8 cellular contexts compared by ENCODE assay signal in the genomic region with DNA sequence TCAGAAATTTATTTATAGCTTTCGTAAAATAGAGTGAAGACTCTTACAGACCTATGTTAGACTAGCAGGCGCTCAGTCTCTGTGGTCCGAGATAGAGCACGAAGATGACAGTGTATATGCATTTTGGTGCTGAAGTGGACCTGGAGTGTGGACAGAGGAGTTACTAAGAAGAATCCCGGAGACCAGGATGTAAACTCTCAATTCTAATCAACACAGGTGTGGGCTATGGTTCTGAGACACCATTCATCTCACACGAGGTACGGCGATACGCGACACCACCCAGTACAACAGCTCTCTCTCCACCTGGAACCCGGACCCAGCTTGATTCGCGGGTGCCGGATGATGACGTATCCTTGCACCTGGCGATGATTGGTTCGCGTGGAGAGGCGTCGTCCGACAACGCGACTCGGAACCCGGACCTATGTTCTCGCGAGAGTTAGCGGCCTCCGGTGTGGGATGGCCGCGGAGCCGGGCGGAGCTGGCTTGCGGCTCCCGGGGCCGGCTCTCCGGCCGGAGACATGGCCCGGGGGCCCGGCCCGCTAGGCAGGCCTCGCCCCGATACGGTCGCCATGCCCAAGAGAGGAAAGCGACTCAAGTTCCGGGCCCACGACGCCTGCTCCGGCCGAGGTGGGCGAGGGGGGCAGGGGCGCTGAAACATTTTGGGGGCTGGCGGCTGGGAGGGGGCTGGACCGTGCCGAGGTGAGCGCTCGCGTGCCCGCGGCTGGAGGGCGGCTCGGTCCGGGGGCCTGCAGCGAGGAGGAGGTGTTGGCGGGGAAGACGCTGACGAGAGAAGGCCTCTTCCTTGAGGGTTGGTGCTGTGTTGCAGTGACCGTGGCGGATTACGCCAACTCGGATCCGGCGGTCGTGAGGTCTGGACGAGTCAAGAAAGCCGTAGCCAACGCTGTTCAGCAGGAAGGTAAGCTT. TPM values are rescaled to one million over a fixed set of nuclear protein-coding genes. Genes with fewer than 3 reads are reported as not detected.
DNase-seq lines count a peak whose midpoint lies in the region; ATAC-seq and TF ChIP-seq lines count a peak whose summit lies in the region.

TMEM183A (plus strand) TSS at position 427 of the 924 bp plus-strand sequence; CDS start at position 519, 92 bp downstream.

- peaks cover 19 to 21% of the 10 kb centered on the region in 2 donors for H3K36me3 ChIP-seq in mucosa of rectum (ENCODE audit: control insufficient read depth in 2 of 2, insufficient read depth in 2 of 2, low read length in 2 of 2)

- peak; percentile 97 for DNase-seq in DMS153 (lab: John Stamatoyannopoulos, UW)
- DNase-seq in KBM-7, result peak; percentile 96
- DNase-seq in activated T-cell treated with anti-CD3 and anti-CD28 coated beads, Interleukin-2, amount 50 U/mL, for 24 hours, result peak; percentile 94
- DNase-seq in erythroblast (lab: John Stamatoyannopoulos, UW), result peak; percentile 99
- peak; percentile 95 for DNase-seq in stimulated activated CD8-positive, alpha-beta memory T cell treated with anti-CD3 and anti-CD28 coated beads, Interleukin-4, amount 100 ng/mL, for 48 hours

- ATAC-seq in GM21619 (IDR thresholded peaks at IDR 0.05; ENCODE audit: unreplicated experiment), result peak; percentile 87

- H3K9ac ChIP-seq in mucosa of rectum (ENCODE audit: low read depth in 1 of 2, low read length in 2 of 2), result peak within 1 kb of the TSS; percentile 79 to 84

- in situ Hi-C loops in KBM-7 (cut with MboI; ENCODE audit: low pct_unique_long_range_greater_than_20kb, low sequenced_read_pairs), result no loop called here

- no peaks in the 10 kb centered on the region for H3K9me3 Mint-ChIP-seq in activated T-cell treated with anti-CD3 and anti-CD28 coated beads, Interleukin-2, amount 50 U/mL, for 24 hours

- no peaks in the 10 kb centered on the region for H3K27me3 Mint-ChIP-seq in activated T-cell treated with anti-CD3 and anti-CD28 coated beads, Interleukin-2, amount 50 U/mL, for 24 hours

- no peaks in the 10 kb centered on the region for H3K9me3 ChIP-seq in mucosa of rectum (ENCODE audit: control insufficient read depth in 2 of 2, low read length in 2 of 2)

- peak within 1 kb of the TSS; percentile 95 to 99 for H3K4me3 ChIP-seq in mucosa of rectum (ENCODE audit: low read length in 2 of 2)

- peaks cover 46% of the 10 kb centered on the region for H3K36me3 Mint-ChIP-seq in activated T-cell treated with anti-CD3 and anti-CD28 coated beads, Interleukin-2, amount 50 U/mL, for 24 hours (ENCODE audit: low read depth)

- peaks cover 32% of the 10 kb centered on the region for H3K4me1 Mint-ChIP-seq in activated T-cell treated with anti-CD3 and anti-CD28 coated beads, Interleukin-2, amount 50 U/mL, for 24 hours (ENCODE audit: low read depth)

- peak within 1 kb of the TSS; percentile 97 for H3K27ac Mint-ChIP-seq in activated T-cell treated with anti-CD3 and anti-CD28 coated beads, Interleukin-2, amount 50 U/mL, for 24 hours

- TF ChIP-seq POLR2A in erythroblast (IDR thresholded peaks at IDR 0.05; ENCODE audit: low read length), result peak; percentile 99

- peak within 1 kb of the TSS; percentile 89 to 94 for H3K27ac ChIP-seq in mucosa of rectum (ENCODE audit: low read depth in 2 of 2, low read length in 2 of 2)

- peak within 1 kb of the TSS; percentile 95 for H3K4me3 Mint-ChIP-seq in activated T-cell treated with anti-CD3 and anti-CD28 coated beads, Interleukin-2, amount 50 U/mL, for 24 hours

- H3K27me3 ChIP-seq in mucosa of rectum (ENCODE audit: control insufficient read depth in 2 of 2, insufficient read depth in 2 of 2, low read length in 2 of 2), result no peaks in the 10 kb centered on the region

- H3K4me1 ChIP-seq in mucosa of rectum (ENCODE audit: control insufficient read depth in 2 of 2, insufficient read depth in 2 of 2, low read length in 2 of 2), result peaks cover 12 to 14% of the 10 kb centered on the region in 2 donors

TF ChIP-seq in PFSK-1, 5 proteins besides CTCF, POLR2A, EP300 and RAD21:
- TF ChIP-seq TAF1 (IDR thresholded peaks at IDR 0.05; ENCODE audit: borderline replicate concordance, insufficient read depth, low read length), result peak; percentile 85; the same call in 1 of the 2 replicates
- TF ChIP-seq POLR2AphosphoS5 (IDR thresholded peaks at IDR 0.05; ENCODE audit: low read depth, low read length), result peak; percentile 95
- TF ChIP-seq SIN3A (IDR thresholded peaks at IDR 0.05; ENCODE audit: borderline replicate concordance, insufficient read depth, low read length), result peak; percentile 73; the same call in 1 of the 2 replicates
- TF ChIP-seq REST (IDR thresholded peaks at IDR 0.05; ENCODE audit: insufficient read depth in 1 of 2, low read depth in 2 of 2, low read length in 2 of 2), result peak in 1 of 2 experiments; percentile 40; a peak in 1 of 4 replicates
- peak; percentile 83 for TF ChIP-seq FOXP2 (optimal IDR thresholded peaks at IDR 0.05; ENCODE audit: borderline replicate concordance, extremely low read depth, extremely low read length, insufficient read depth)

RNA-seq across cellular contexts. Expression of gene TMEM183A, which starts in this region (rescaled TPM):
- 36.4 TPM for polyA plus RNA-seq in PFSK-1 (2012; ENCODE audit: insufficient read length, low read depth)

Comparison
In these comparisons a context has a peak if more than half of its experiments do, and no peak if none do; other contexts are left out.
1. Peak in every context shown above with its lines: DNase-seq, ATAC-seq, H3K4me3 ChIP-seq and H3K27ac ChIP-seq.